In the genomic region with DNA sequence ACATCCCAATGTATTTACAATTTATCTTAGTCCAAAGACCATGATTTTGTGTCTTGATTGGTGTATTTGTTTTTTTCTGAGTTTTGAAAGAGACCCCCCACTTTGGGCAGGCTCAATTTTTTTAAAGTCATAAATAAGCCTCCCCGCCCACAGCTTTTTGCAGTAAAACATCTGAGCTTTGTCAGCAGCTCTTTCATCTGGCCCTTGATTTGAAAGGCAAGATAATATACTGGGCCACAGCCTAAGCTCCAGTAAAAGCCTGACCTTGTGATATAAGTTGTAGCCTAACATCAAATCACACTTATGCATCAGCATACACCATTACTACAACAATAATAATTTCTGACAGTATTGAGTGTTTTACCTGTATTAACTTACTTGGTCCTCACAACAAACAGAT, we compare ENCODE assay signal across 21 cellular contexts. TPM values are rescaled to one million over a fixed set of nuclear protein-coding genes. Genes with fewer than 3 reads are reported as not detected.
A peak's percentile ranks its signal among the peaks of the same experiment; 100 is the strongest.
DNase-seq lines count a peak whose midpoint lies in the region; ATAC-seq and TF ChIP-seq lines count a peak whose summit lies in the region.
"Had no signal": no experiment of that assay in that cellular context is flagged by ENCODE, and none has a peak within 500 bp of the region (broad histone marks: within the 10 kb centered on the region; RNA-seq: fewer than 3 reads in every experiment).

No MANE protein-coding gene starts in this region.

- H3K27ac ChIP-seq in OCI-LY1 (ENCODE audit: low read depth, low read length, poor library complexity, severe bottlenecking) (peak overlapping the region; percentile 67), A673 (ENCODE audit: low read depth, low read length, poor library complexity, severe bottlenecking) (no peak overlapping the region)
- H3K27ac ChIP-seq: BLaER1 treated with 17β-estradiol and CSF1 and Interleukin-3, amounts not matched to agents 10 nM and 100 nM had no signal

- CTCF ChIA-PET in A673 (lab: Charles Lee), result no interaction called here

- peaks cover 22% of the 10 kb centered on the region for H3K4me1 Mint-ChIP-seq in activated CD4-positive, alpha-beta T cell treated with anti-CD3 and anti-CD28 coated beads, Interleukin-2, amount 10 ng/mL, durations not matched to agents 24 days and 14 days
- H3K4me1 Mint-ChIP-seq: GM23338 had no signal

- intact Hi-C loops in activated CD4-positive, alpha-beta T cell treated with anti-CD3 and anti-CD28 coated beads, Interleukin-2, amount 10 ng/mL, durations not matched to agents 24 days and 14 days (cut with micrococcal nuclease), result no loop called here
- intact Hi-C loops in A673 (cut with micrococcal nuclease; ENCODE audit: unreplicated experiment), result no loop called here

- H3K36me3 ChIP-seq in OCI-LY1 (ENCODE audit: insufficient read depth, low read length) (no peaks in the 10 kb centered on the region), A673 (ENCODE audit: insufficient read depth, low read length, poor library complexity, severe bottlenecking) (no peaks in the 10 kb centered on the region)
- H3K36me3 ChIP-seq: BLaER1 treated with 17β-estradiol and CSF1 and Interleukin-3, amounts not matched to agents 10 nM and 100 nM had no signal

- peaks cover 13% of the 10 kb centered on the region for H3K36me3 Mint-ChIP-seq in activated CD4-positive, alpha-beta T cell treated with anti-CD3 and anti-CD28 coated beads, Interleukin-2, amount 10 ng/mL, durations not matched to agents 24 days and 14 days (ENCODE audit: low read depth)
- H3K36me3 Mint-ChIP-seq: CD8-positive, alpha-beta T cell had no signal

- no peaks in the 10 kb centered on the region for H3K27me3 Mint-ChIP-seq in activated CD4-positive, alpha-beta T cell treated with anti-CD3 and anti-CD28 coated beads, Interleukin-2, amount 10 ng/mL, durations not matched to agents 24 days and 14 days
- H3K27me3 Mint-ChIP-seq: B cell, IgD-negative memory B cell had no signal

- no peaks in the 10 kb centered on the region for H3F3A ChIP-seq in OCI-LY1 (ENCODE audit: insufficient read depth, low read length)

- peaks cover 8% of the 10 kb centered on the region; the same call in 1 of the 2 replicates for H3K79me2 ChIP-seq in OCI-LY1 (ENCODE audit: insufficient read depth, low read length)

- no peak overlapping the region for H3K4me3 ChIP-seq in OCI-LY1 (ENCODE audit: low read depth, low read length, poor library complexity, severe bottlenecking)
- H3K4me3 ChIP-seq in A673 (ENCODE audit: low read depth, low read length, poor library complexity, severe bottlenecking), result no peak overlapping the region
- H3K4me3 ChIP-seq: BLaER1 treated with 17β-estradiol and CSF1 and Interleukin-3, amounts not matched to agents 10 nM and 100 nM; GM23338 had no signal

- H3K4me2 ChIP-seq in OCI-LY1 (ENCODE audit: low read length), result no peak overlapping the region
- H3K4me2 ChIP-seq: BLaER1 treated with 17β-estradiol and CSF1 and Interleukin-3, amounts not matched to agents 10 nM and 100 nM; GM23338 had no signal

- no peak overlapping the region for H3K27ac Mint-ChIP-seq in activated CD4-positive, alpha-beta T cell treated with anti-CD3 and anti-CD28 coated beads, Interleukin-2, amount 10 ng/mL, durations not matched to agents 24 days and 14 days
- H3K27ac Mint-ChIP-seq: B cell; CD8-positive, alpha-beta T cell; GM23338; HFFc6 had no signal

- H3K9me2 ChIP-seq in OCI-LY1 (ENCODE audit: low read depth, low read length), result no peaks in the 10 kb centered on the region

- H3K4me1 ChIP-seq in OCI-LY1 (ENCODE audit: insufficient read depth, low read length, severe bottlenecking) (peaks cover 26% of the 10 kb centered on the region), A673 (ENCODE audit: insufficient read depth, low read length, poor library complexity, severe bottlenecking) (no peaks in the 10 kb centered on the region)

- H4K20me1 ChIP-seq in OCI-LY1 (ENCODE audit: insufficient read depth, low read length), result no peaks in the 10 kb centered on the region
- H4K20me1 ChIP-seq: BLaER1 treated with 17β-estradiol and CSF1 and Interleukin-3, amounts not matched to agents 10 nM and 100 nM had no signal

- no peak for ATAC-seq in GM18867 (IDR thresholded peaks at IDR 0.05; ENCODE audit: unreplicated experiment)
- ATAC-seq: CD8-positive, alpha-beta T cell; GM23338; HepG2 had no signal

- POLR2A ChIA-PET in A673 (lab: Charles Lee; ENCODE audit: low non-redundant PET), result no interaction called here

- DNase-seq in activated CD4-positive, alpha-beta T cell treated with anti-CD3 and anti-CD28 coated beads, Interleukin-2, amount 10 ng/mL, durations not matched to agents 24 days and 14 days, result peak; percentile 44
- DNase-seq in activated CD4-positive, alpha-beta T cell treated with anti-CD3 and anti-CD28 coated beads, Interleukin-2, amount 50 U/mL, for 1 hour, result no peak
- DNase-seq in left kidney (ENCODE audit: low read depth, low spot score) (peak; percentile 41), SHP77 treated with DMSO at 0.1 percent for 48 hours (lab: John Stamatoyannopoulos, UW) (no peak), A673 (ENCODE audit: low spot score) (no peak)
- DNase-seq: 8988T; CD8-positive, alpha-beta T cell; DMS 273 treated with DMSO at 0.1 percent for 48 hours; DMS53; DND-41; EL; HCEC 1CT; HFFc6; KG1 had no signal

- H2AFZ ChIP-seq in OCI-LY1 (ENCODE audit: low read length), result no peak overlapping the region
- H2AFZ ChIP-seq: GM23338 had no signal

- peaks cover 10% of the 10 kb centered on the region for H3K9me3 Mint-ChIP-seq in activated CD4-positive, alpha-beta T cell treated with anti-CD3 and anti-CD28 coated beads, Interleukin-2, amount 10 ng/mL, durations not matched to agents 24 days and 14 days
- H3K9me3 Mint-ChIP-seq: GM23338, HFFc6 had no signal

- BruUV-seq in A673 (replicated peaks; lab: Mats Ljungman, UMichigan), result no TSS peak

- TF ChIP-seq CTCF in OCI-LY1 (IDR thresholded peaks at IDR 0.05; ENCODE audit: low read length), result no peak
- no peak for TF ChIP-seq CTCF in A673 (conservative IDR thresholded peaks at IDR 0.05; ENCODE audit: low read depth, low read length)

- H3K4me3 Mint-ChIP-seq in activated CD4-positive, alpha-beta T cell treated with anti-CD3 and anti-CD28 coated beads, Interleukin-2, amount 10 ng/mL, durations not matched to agents 24 days and 14 days, result no peak overlapping the region
- H3K4me3 Mint-ChIP-seq: B cell; CD8-positive, alpha-beta T cell; GM23338; HFFc6; IgD-negative memory B cell had no signal

- H3K9me3 ChIP-seq in OCI-LY1 (ENCODE audit: low read length), result no peaks in the 10 kb centered on the region
- no peaks in the 10 kb centered on the region for H3K9me3 ChIP-seq in A673 (ENCODE audit: low read depth, low read length, poor library complexity, severe bottlenecking)

- no peak overlapping the region for H3K9ac ChIP-seq in OCI-LY1 (ENCODE audit: low read length)
- H3K9ac ChIP-seq: BLaER1 treated with 17β-estradiol and CSF1 and Interleukin-3, amounts not matched to agents 10 nM and 100 nM had no signal

- H3K27me3 ChIP-seq in OCI-LY1 (ENCODE audit: insufficient read depth, low read length) (no peaks in the 10 kb centered on the region), A673 (replicated peaks; ENCODE audit: insufficient read depth, low read depth, low read length, poor library complexity) (no peaks in the 10 kb centered on the region)
- H3K27me3 ChIP-seq: BLaER1 treated with 17β-estradiol and CSF1 and Interleukin-3, amounts not matched to agents 10 nM and 100 nM had no signal

RNA-seq across cellular contexts. Expression of gene SERTAD2, which starts 51.3 kb away (rescaled TPM):
- total RNA-seq in activated CD4-positive, alpha-beta T cell treated with anti-CD3 and anti-CD28 coated beads, Interleukin-2, amount 10 ng/mL, durations not matched to agents 24 days and 14 days, result 24.6 and 26.7 TPM in 2 replicates
- total RNA-seq in A673 (2021), result 20.8 and 22.2 TPM in 2 replicates

Comparison
In these comparisons a context has a peak if more than half of its experiments do, and no peak if none do; other contexts are left out.
1. DNase-seq: peak in activated CD4-positive, alpha-beta T cell treated with anti-CD3 and anti-CD28 coated beads, Interleukin-2, amount 10 ng/mL, durations not matched to agents 24 days and 14 days (single experiment) and left kidney (single experiment); none in activated CD4-positive, alpha-beta T cell treated with anti-CD3 and anti-CD28 coated beads, Interleukin-2, amount 50 U/mL, for 1 hour (single experiment), SHP77 treated with DMSO at 0.1 percent for 48 hours (single experiment) and A673 (single experiment).